In genomic region chr9:12760758-12761157, GRCh38 we compare ENCODE assay signal across 17 cellular contexts. TPM values are rescaled to one million over a fixed set of nuclear protein-coding genes. Genes with fewer than 3 reads are reported as not detected.
DNase-seq lines count a peak whose midpoint lies in the region; ATAC-seq, FAIRE-seq and TF ChIP-seq lines count a peak whose summit lies in the region.
"Had no signal": no experiment of that assay in that cellular context is flagged by ENCODE, and none has a peak within 500 bp of the region (broad histone marks: within the 10 kb centered on the region; RNA-seq: fewer than 3 reads in every experiment).

No MANE protein-coding gene starts in this region.

- peak; percentile 30 for DNase-seq in DMS53 (lab: John Stamatoyannopoulos, UW)
- DNase-seq in DMS53 treated with DMSO at 0.1 percent for 48 hours (lab: John Stamatoyannopoulos, UW; ENCODE audit: unreplicated experiment): no peak
- peak; percentile 58 for DNase-seq in LNCaP clone FGC (ENCODE audit: low read depth)
- no peak for DNase-seq in frontal cortex (ENCODE audit: low spot score in 2 of 2)
- DNase-seq in renal cortical epithelial cell (ENCODE audit: low read depth): peak; percentile 27
- no peak for DNase-seq in HUDEP-2 (lab: John Stamatoyannopoulos, UW; ENCODE audit: unreplicated experiment in 76 of 76)
- DNase-seq in SJCRH30: no peak
- DNase-seq: AML-193, Calu3 had no signal

- ATAC-seq in GM18498 (IDR thresholded peaks at IDR 0.05; ENCODE audit: unreplicated experiment): no peak
- ATAC-seq: GM12878 had no signal

- no peaks in the 10 kb centered on the region for H3K9me3 ChIP-seq in SJCRH30 (replicated peaks)
- H3K9me3 ChIP-seq: BLaER1, HAP-1 had no signal

- H3K27me3 ChIP-seq in SJCRH30: no peaks in the 10 kb centered on the region
- H3K27me3 ChIP-seq: BLaER1 had no signal

- no peak overlapping the region for H3K27ac ChIP-seq in SJCRH30
- H3K27ac ChIP-seq: 22Rv1, BLaER1, KMS-11 had no signal

- H3K4me1 ChIP-seq in SJCRH30: no peaks in the 10 kb centered on the region; the same call in 1 of the 2 replicates
- H3K4me1 ChIP-seq: BLaER1 had no signal

- TF ChIP-seq CTCF in LNCaP clone FGC (IDR thresholded peaks at IDR 0.05; ENCODE audit: control insufficient read depth, extremely low read depth, insufficient read depth): no peak

- FAIRE-seq in frontal cortex (lab: Jason Lieb, UNC): peak; percentile 8
- FAIRE-seq: GM12878, H1 had no signal

- H3K4me3 ChIP-seq in LNCaP clone FGC (ENCODE audit: low read depth, low read length) (no peak overlapping the region), SJCRH30 (no peak overlapping the region)
- H3K4me3 ChIP-seq: BLaER1, GM12878, HAP-1 had no signal

- H3K36me3 ChIP-seq in SJCRH30: no peaks in the 10 kb centered on the region
- H3K36me3 ChIP-seq: BLaER1, HAP-1 had no signal

RNA-seq across cellular contexts. Expression of gene LURAP1L, which starts 14.1 kb away (rescaled TPM):
- total RNA-seq in frontal cortex (1.6 TPM), renal cortical epithelial cell (7.3 and 9.4 TPM in 2 replicates)
- 5.3 and 6.4 TPM in 2 replicates for total RNA-seq in SJCRH30 (2014; rRNA removed; shearing (Covaris generic))
- total RNA-seq: G401 had no signal

Comparison
In these comparisons a context has a peak if more than half of its experiments do, and no peak if none do; other contexts are left out.
1. DNase-seq: peak in DMS53 (single experiment), LNCaP clone FGC (single experiment) and renal cortical epithelial cell (single experiment); none in DMS53 treated with DMSO at 0.1 percent for 48 hours (single experiment), frontal cortex (0 of 2), HUDEP-2 (0 of 76) and SJCRH30 (0 of 2).